In the genomic region with DNA sequence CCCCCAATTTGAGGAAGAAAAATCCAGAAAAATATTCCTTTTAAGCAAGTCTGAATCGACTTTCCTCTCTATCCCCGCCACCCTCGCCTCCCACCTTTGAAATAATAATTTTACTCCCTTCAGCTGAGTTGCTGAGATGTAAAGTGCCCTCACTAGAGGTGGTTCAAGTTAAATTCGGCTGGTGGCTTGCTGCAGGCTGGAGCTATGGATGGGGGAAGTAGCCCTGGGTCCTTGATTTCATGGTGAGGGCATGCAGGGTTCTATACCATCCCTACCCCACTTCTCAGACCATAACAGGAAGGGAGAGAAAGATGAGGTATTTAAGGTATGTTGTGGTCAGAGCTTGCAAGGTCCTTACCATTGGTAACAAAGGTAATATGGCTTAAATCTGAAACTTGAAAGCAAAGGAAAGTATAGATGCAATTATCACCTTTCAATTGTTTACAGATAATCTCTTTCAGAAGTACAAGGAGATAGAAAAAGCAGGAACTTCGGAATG, we compare ENCODE assay signal across 8 cellular contexts.
DNase-seq lines count a peak whose midpoint lies in the region; ATAC-seq and TF ChIP-seq lines count a peak whose summit lies in the region.

No MANE protein-coding gene starts in this region.

- H3K9me3 ChIP-seq in psoas muscle = no peaks in the 10 kb centered on the region

- no peaks in the 10 kb centered on the region for H3K27me3 ChIP-seq in psoas muscle (ENCODE audit: insufficient read depth in 3 of 3, low read length in 2 of 3)

- peak; percentile 28 for ATAC-seq in GM18519 (IDR thresholded peaks at IDR 0.05; ENCODE audit: low FRiP score, unreplicated experiment)
- no peak for ATAC-seq in psoas muscle
- no peak for ATAC-seq in HG03108 (IDR thresholded peaks at IDR 0.05; ENCODE audit: unreplicated experiment)
- ATAC-seq in GM18909 (IDR thresholded peaks at IDR 0.05; ENCODE audit: poor library complexity, unreplicated experiment) = no peak

- H3K27ac ChIP-seq in coronary artery (peak overlapping the region; percentile 50 to 76), psoas muscle (peak overlapping the region; percentile 80)

- H3K36me3 ChIP-seq in psoas muscle (ENCODE audit: insufficient read depth in 1 of 2, low read depth in 1 of 2) = no peaks in the 10 kb centered on the region

- H3K4me3 ChIP-seq in coronary artery = peak overlapping the region; percentile 74
- peak overlapping the region; percentile 65 for H3K4me3 ChIP-seq in psoas muscle

- DNase-seq in NCI-H226 (peak; percentile 64), coronary artery (ENCODE audit: low spot score) (no peak), psoas muscle (no peak), NCI-H2171 treated with DMSO at 0.1 percent for 48 hours (lab: John Stamatoyannopoulos, UW) (no peak), LoVo (ENCODE audit: low spot score) (no peak)

- TF ChIP-seq CTCF in coronary artery (IDR thresholded peaks at IDR 0.05) (no peak), psoas muscle (IDR thresholded peaks at IDR 0.05) (no peak)

- H3K4me1 ChIP-seq in psoas muscle = peaks cover 49% of the 10 kb centered on the region

- 42 to 55% (median 49%) methylated on average over 5 of the region's 5 CpGs for WGBS in psoas muscle, 3 donors

- intact Hi-C loops in psoas muscle (cut with DNase I) = loop anchor here in 1 of 2 donors (5.0 kb wide), 1 partner anchor 54 kb away; no protein-coding TSS in a partner anchor
